Comparison of ENCODE assay signal across 23 cellular contexts in genomic region chr18:75251466-75251865, GRCh38. TPM values are rescaled to one million over a fixed set of nuclear protein-coding genes. Genes with fewer than 3 reads are reported as not detected.
DNase-seq lines count a peak whose midpoint lies in the region; ATAC-seq and TF ChIP-seq lines count a peak whose summit lies in the region.
"Had no signal": no experiment of that assay in that cellular context is flagged by ENCODE, and none has a peak within 500 bp of the region (broad histone marks: within the 10 kb centered on the region; RNA-seq: fewer than 3 reads in every experiment).

No MANE protein-coding gene starts in this region.

- no peak overlapping the region for H4K91ac ChIP-seq in mesenchymal stem cell (ENCODE audit: low read length)

- TF ChIP-seq CTCF in hepatocyte (IDR thresholded peaks at IDR 0.05; ENCODE audit: poor library complexity) = no peak

- peak overlapping the region; percentile 85 for H3K9ac ChIP-seq in mesenchymal stem cell (ENCODE audit: low read length)
- H3K9ac ChIP-seq in subcutaneous abdominal adipose tissue (ENCODE audit: low read length in 5 of 5) = no peak overlapping the region
- H3K9ac ChIP-seq: BLaER1 had no signal

- no peak overlapping the region for H2BK120ac ChIP-seq in mesenchymal stem cell (ENCODE audit: low read depth, low read length)

- H3K4me1 Mint-ChIP-seq in activated naive CD8-positive, alpha-beta T cell (ENCODE audit: low read depth) = peaks cover 70% of the 10 kb centered on the region
- peaks cover 57% of the 10 kb centered on the region for H3K4me1 Mint-ChIP-seq in activated naive CD8-positive, alpha-beta T cell treated with anti-CD3 and anti-CD28 coated beads, Interleukin-2, amount 50 U/mL, for 24 hours
- H3K4me1 Mint-ChIP-seq: GM23338 had no signal

- no peak overlapping the region for H4K8ac ChIP-seq in mesenchymal stem cell (ENCODE audit: low read length)

- no peaks in the 10 kb centered on the region for H3K27me3 Mint-ChIP-seq in activated naive CD8-positive, alpha-beta T cell
- H3K27me3 Mint-ChIP-seq in activated naive CD8-positive, alpha-beta T cell treated with anti-CD3 and anti-CD28 coated beads, Interleukin-2, amount 50 U/mL, for 24 hours = no peaks in the 10 kb centered on the region
- H3K27me3 Mint-ChIP-seq: CD4-positive, CD25-positive, alpha-beta regulatory T cell had no signal

- H3K9me3 Mint-ChIP-seq in activated naive CD8-positive, alpha-beta T cell (ENCODE audit: low read depth) = no peaks in the 10 kb centered on the region
- H3K9me3 Mint-ChIP-seq in activated naive CD8-positive, alpha-beta T cell treated with anti-CD3 and anti-CD28 coated beads, Interleukin-2, amount 50 U/mL, for 24 hours = no peaks in the 10 kb centered on the region
- H3K9me3 Mint-ChIP-seq: CD4-positive, CD25-positive, alpha-beta regulatory T cell; GM23338 had no signal

- no peak overlapping the region for H3K4me3 ChIP-seq in mesenchymal stem cell (ENCODE audit: insufficient read depth in 1 of 2, low read depth in 1 of 2, low read length in 2 of 2)
- no peak overlapping the region for H3K4me3 ChIP-seq in subcutaneous abdominal adipose tissue (ENCODE audit: low read depth in 1 of 5, low read length in 5 of 5)
- H3K4me3 ChIP-seq in hepatocyte = no peak overlapping the region
- H3K4me3 ChIP-seq: BLaER1, GM23338, HAP-1 had no signal

- H2AFZ ChIP-seq in mesenchymal stem cell (ENCODE audit: low read depth, low read length) (no peak overlapping the region), hepatocyte (no peak overlapping the region)
- H2AFZ ChIP-seq: GM23338 had no signal

- H3K18ac ChIP-seq in mesenchymal stem cell (ENCODE audit: low read depth in 1 of 2, low read length in 2 of 2) = no peak overlapping the region

- H3K27ac ChIP-seq in mesenchymal stem cell (ENCODE audit: low read length, poor library complexity, severe bottlenecking) = no peak overlapping the region
- H3K27ac ChIP-seq in subcutaneous abdominal adipose tissue (ENCODE audit: low read depth, low read length) = peak overlapping the region; percentile 3
- no peak overlapping the region for H3K27ac ChIP-seq in hepatocyte
- H3K27ac ChIP-seq: BLaER1, RWPE1 had no signal

- no peak overlapping the region for H2BK15ac ChIP-seq in mesenchymal stem cell (ENCODE audit: low read depth, poor library complexity, severe bottlenecking)

- no peak overlapping the region for H2AK5ac ChIP-seq in mesenchymal stem cell (ENCODE audit: low read length, severe bottlenecking)

- H3K27ac Mint-ChIP-seq in activated naive CD8-positive, alpha-beta T cell = peak overlapping the region; percentile 50
- no peak overlapping the region for H3K27ac Mint-ChIP-seq in activated naive CD8-positive, alpha-beta T cell treated with anti-CD3 and anti-CD28 coated beads, Interleukin-2, amount 50 U/mL, for 24 hours
- H3K27ac Mint-ChIP-seq: CD4-positive, CD25-positive, alpha-beta regulatory T cell; GM23338 had no signal

- no peaks in the 10 kb centered on the region for H3K36me3 Mint-ChIP-seq in activated naive CD8-positive, alpha-beta T cell
- no peaks in the 10 kb centered on the region for H3K36me3 Mint-ChIP-seq in activated naive CD8-positive, alpha-beta T cell treated with anti-CD3 and anti-CD28 coated beads, Interleukin-2, amount 50 U/mL, for 24 hours (ENCODE audit: low read depth)
- H3K36me3 Mint-ChIP-seq: CD4-positive, CD25-positive, alpha-beta regulatory T cell had no signal

- no peak overlapping the region for H2BK5ac ChIP-seq in mesenchymal stem cell (ENCODE audit: low read depth, low read length, poor library complexity, severe bottlenecking)

- H3K9me3 ChIP-seq in mesenchymal stem cell (ENCODE audit: control insufficient read depth, low read length) (no peaks in the 10 kb centered on the region), subcutaneous abdominal adipose tissue (ENCODE audit: control insufficient read depth in 5 of 5, low read length in 5 of 5) (no peaks in the 10 kb centered on the region), hepatocyte (ENCODE audit: low read depth) (no peaks in the 10 kb centered on the region)
- H3K9me3 ChIP-seq: BLaER1, HAP-1 had no signal

- H3K4me2 ChIP-seq in mesenchymal stem cell (ENCODE audit: low read length, poor library complexity, severe bottlenecking) (no peak overlapping the region), hepatocyte (no peak overlapping the region)
- H3K4me2 ChIP-seq: BLaER1, GM23338 had no signal

- peaks cover 22% of the 10 kb centered on the region for H3K79me1 ChIP-seq in mesenchymal stem cell (replicated peaks; ENCODE audit: low read length, poor library complexity, severe bottlenecking)

- H3K9me2 ChIP-seq in hepatocyte (replicated peaks; ENCODE audit: insufficient read depth) = no peaks in the 10 kb centered on the region

- H3K23ac ChIP-seq in mesenchymal stem cell (ENCODE audit: low read length in 2 of 2) = no peak overlapping the region

- no peak overlapping the region for H2BK12ac ChIP-seq in mesenchymal stem cell (ENCODE audit: low read length in 2 of 2)

- H3K79me2 ChIP-seq in hepatocyte = peaks cover 87% of the 10 kb centered on the region

- H3K36me3 ChIP-seq in mesenchymal stem cell (ENCODE audit: control insufficient read depth in 1 of 2, insufficient read depth in 2 of 2, low read depth in 1 of 2, low read length in 2 of 2) (no peaks in the 10 kb centered on the region), subcutaneous abdominal adipose tissue (ENCODE audit: control insufficient read depth in 5 of 5, insufficient read depth in 5 of 5, low read length in 5 of 5) (no peaks in the 10 kb centered on the region), hepatocyte (replicated peaks; ENCODE audit: insufficient read depth, low read depth) (no peaks in the 10 kb centered on the region)
- H3K36me3 ChIP-seq: BLaER1, HAP-1 had no signal

- H3K27me3 ChIP-seq in mesenchymal stem cell (ENCODE audit: control insufficient read depth in 1 of 2, insufficient read depth in 1 of 2, low read length in 2 of 2) = no peaks in the 10 kb centered on the region
- no peaks in the 10 kb centered on the region for H3K27me3 ChIP-seq in subcutaneous abdominal adipose tissue (ENCODE audit: control insufficient read depth in 5 of 5, insufficient read depth in 4 of 5, low read length in 5 of 5)
- H3K27me3 ChIP-seq in hepatocyte = no peaks in the 10 kb centered on the region
- H3K27me3 ChIP-seq: BLaER1 had no signal

- WGBS in mesenchymal stem cell = 89% methylated on average over 3 of the region's 5 CpGs
- WGBS in hepatocyte (ENCODE audit: low lambda C conversion rate, missing lambda C conversion rate) = 95% methylated on average over 5 of the region's 5 CpGs

- no peak overlapping the region for H3K14ac ChIP-seq in mesenchymal stem cell (ENCODE audit: low read length in 2 of 2)

- H3K4me1 ChIP-seq in mesenchymal stem cell (ENCODE audit: control insufficient read depth, insufficient read depth, low read depth, low read length) (peaks cover 10% of the 10 kb centered on the region), subcutaneous abdominal adipose tissue (ENCODE audit: control insufficient read depth in 5 of 5, insufficient read depth in 5 of 5, low read length in 5 of 5) (peaks cover 4 to 61% (median 60%) of the 10 kb centered on the region in 5 donors), hepatocyte (ENCODE audit: insufficient read depth) (peaks cover 19% of the 10 kb centered on the region)

- no peak overlapping the region for H3K4me3 Mint-ChIP-seq in activated naive CD8-positive, alpha-beta T cell
- H3K4me3 Mint-ChIP-seq in activated naive CD8-positive, alpha-beta T cell treated with anti-CD3 and anti-CD28 coated beads, Interleukin-2, amount 50 U/mL, for 24 hours = no peak overlapping the region
- H3K4me3 Mint-ChIP-seq: CD4-positive, CD25-positive, alpha-beta regulatory T cell; GM23338 had no signal

- no peak overlapping the region for H3K4ac ChIP-seq in mesenchymal stem cell (ENCODE audit: low read depth in 1 of 2, low read length in 2 of 2)

- no peak for DNase-seq in activated naive CD8-positive, alpha-beta T cell treated with anti-CD3 and anti-CD28 coated beads, Interleukin-2, amount 50 U/mL, for 24 hours
- peak; percentile 43 for DNase-seq in dermis blood vessel endothelial cell
- DNase-seq in mesenchymal stem cell = no peak
- DNase-seq in NCI-H1436 (lab: John Stamatoyannopoulos, UW) = no peak
- no peak for DNase-seq in epidermal melanocyte (ENCODE audit: insufficient read length, low spot score)
- DNase-seq in hepatocyte (ENCODE audit: low spot score) = no peak
- DNase-seq: Calu3; CD4-positive, CD25-positive, alpha-beta regulatory T cell; DMS153; DND-41; KBM-7; MV-4-11; NCI-H1105; NCI-H2029; NCI-H526 treated with DMSO at 0.1 percent for 48 hours; SHP77 had no signal

- no peak for ATAC-seq in activated naive CD8-positive, alpha-beta T cell treated with anti-CD3 and anti-CD28 coated beads, Interleukin-2, amount 50 U/mL, for 24 hours
- ATAC-seq: GM23338, Panc1 had no signal

- peaks cover 6% of the 10 kb centered on the region for H4K20me1 ChIP-seq in hepatocyte (ENCODE audit: insufficient read depth, poor library complexity, severe bottlenecking)

RNA-seq across cellular contexts. Expression of gene TSHZ1, which starts 40.9 kb away (rescaled TPM):
- total RNA-seq in dermis blood vessel endothelial cell (10.0 and 15.0 TPM in 2 replicates), hepatocyte (13.1 TPM in 2 replicates)
- polyA plus RNA-seq in mesenchymal stem cell (2013, experiment 1 of 2) = 4.9 TPM
- 4.4 TPM for polyA plus RNA-seq in mesenchymal stem cell (2013, experiment 2 of 2)
- 8.5 and 12.7 TPM in 2 replicates for polyA plus RNA-seq in hepatocyte

RNA-seq across cellular contexts. Expression of gene PTGR3, which starts 42.5 kb away (rescaled TPM):
- 21.1 and 23.0 TPM in 2 replicates for total RNA-seq in dermis blood vessel endothelial cell
- 4.5 TPM for polyA plus RNA-seq in mesenchymal stem cell (2013, experiment 1 of 2)
- polyA plus RNA-seq in mesenchymal stem cell (2013, experiment 2 of 2) = 4.7 TPM
- 25.7 and 30.7 TPM in 2 replicates for total RNA-seq in hepatocyte
- polyA plus RNA-seq in hepatocyte = 24.4 and 32.2 TPM in 2 replicates
